In genomic region chr9:105969672-105970071, GRCh38 we compare ENCODE assay signal across 14 cellular contexts.
"Had no signal": no experiment of that assay in that cellular context is flagged by ENCODE, and none has a peak within 500 bp of the region (broad histone marks: within the 10 kb centered on the region; RNA-seq: fewer than 3 reads in every experiment).

No MANE protein-coding gene starts in this region.

- H3K4me3 ChIP-seq: adrenal gland, esophagus muscularis mucosa had no signal

- H3K27me3 ChIP-seq: adrenal gland, esophagus muscularis mucosa had no signal

- H3K27me3 Mint-ChIP-seq: activated B cell treated with CpG ODN at 0.5 μM for 24 hours; activated CD4-positive, alpha-beta T cell treated with anti-CD3 and anti-CD28 coated beads, Interleukin-2, amount 10 ng/mL, durations not matched to agents 24 days and 14 days; stimulated activated naive CD8-positive, alpha-beta T cell treated with anti-CD3 and anti-CD28 coated beads, Interleukin-15, Interleukin-2, amounts not matched to agents 100 ng/mL and 50 ng/mL, for 24 hours; T-helper 17 cell had no signal

- H3K36me3 Mint-ChIP-seq: natural killer cell had no signal

- H3K9me3 ChIP-seq: adrenal gland, esophagus muscularis mucosa had no signal

- H3K36me3 ChIP-seq: adrenal gland, esophagus muscularis mucosa had no signal

- H3K4me1 ChIP-seq: adrenal gland had no signal

- H3K4me1 Mint-ChIP-seq: activated CD4-positive, alpha-beta T cell treated with anti-CD3 and anti-CD28 coated beads, Interleukin-2, amount 10 ng/mL, durations not matched to agents 24 days and 14 days; natural killer cell; T-helper 17 cell had no signal

- H3K4me3 Mint-ChIP-seq: activated B cell treated with CpG ODN at 0.5 μM for 24 hours; activated CD4-positive, alpha-beta T cell treated with anti-CD3 and anti-CD28 coated beads, Interleukin-2, amount 10 ng/mL, durations not matched to agents 24 days and 14 days; natural killer cell; stimulated activated naive CD8-positive, alpha-beta T cell treated with anti-CD3 and anti-CD28 coated beads, Interleukin-15, Interleukin-2, amounts not matched to agents 100 ng/mL and 50 ng/mL, for 24 hours; T-helper 17 cell had no signal

- DNase-seq: activated B cell treated with CpG ODN at 0.5 μM for 24 hours; activated CD4-positive, alpha-beta T cell treated with anti-CD3 and anti-CD28 coated beads, Interleukin-2, amount 10 ng/mL, durations not matched to agents 24 days and 14 days; activated CD8-positive, alpha-beta memory T cell treated with anti-CD3 and anti-CD28 coated beads for 24 hours; activated naive CD4-positive, alpha-beta T cell treated with Interleukin-2 at 50 U/mL for 16 hours; adrenal gland; glutamatergic neuron; left colon; natural killer cell; stimulated activated CD4-positive, alpha-beta T cell treated with anti-CD3 and anti-CD28 coated beads, Interleukin-4, amount 100 ng/mL, for 1 hour; T-helper 17 cell had no signal

- ATAC-seq: left colon, natural killer cell, T-helper 17 cell had no signal

- H3K27ac ChIP-seq: adrenal gland, esophagus muscularis mucosa had no signal

- FAIRE-seq: endometrium, urothelium cell line had no signal

- H3K9me3 Mint-ChIP-seq: activated B cell treated with CpG ODN at 0.5 μM for 24 hours; activated CD4-positive, alpha-beta T cell treated with anti-CD3 and anti-CD28 coated beads, Interleukin-2, amount 10 ng/mL, durations not matched to agents 24 days and 14 days; natural killer cell; stimulated activated naive CD8-positive, alpha-beta T cell treated with anti-CD3 and anti-CD28 coated beads, Interleukin-15, Interleukin-2, amounts not matched to agents 100 ng/mL and 50 ng/mL, for 24 hours had no signal

- H3K27ac Mint-ChIP-seq: activated B cell treated with CpG ODN at 0.5 μM for 24 hours; activated CD4-positive, alpha-beta T cell treated with anti-CD3 and anti-CD28 coated beads, Interleukin-2, amount 10 ng/mL, durations not matched to agents 24 days and 14 days; natural killer cell; stimulated activated naive CD8-positive, alpha-beta T cell treated with anti-CD3 and anti-CD28 coated beads, Interleukin-15, Interleukin-2, amounts not matched to agents 100 ng/mL and 50 ng/mL, for 24 hours; T-helper 17 cell had no signal
